ENCODE assay signal across 28 cellular contexts in the genomic region with DNA sequence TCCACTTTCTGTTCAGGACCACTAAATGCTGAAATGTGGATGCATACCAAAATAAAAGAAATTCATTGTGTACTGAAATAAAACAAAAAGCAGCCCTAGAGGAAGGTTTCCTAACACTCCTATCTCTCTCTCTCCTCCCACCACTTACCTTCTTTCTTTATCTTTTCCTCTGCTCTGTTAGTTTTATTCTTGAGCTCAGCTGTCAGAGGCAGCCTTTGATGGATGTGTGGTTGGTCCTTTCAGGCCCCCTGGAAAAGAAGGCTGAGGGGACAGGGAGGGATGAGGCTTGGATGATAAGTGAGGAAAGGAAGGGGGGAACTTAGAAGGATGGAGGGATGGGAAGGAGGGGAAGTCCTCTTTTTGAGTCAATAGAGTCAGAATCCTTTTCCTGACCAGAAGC. TPM values are rescaled to one million over a fixed set of nuclear protein-coding genes. Genes with fewer than 3 reads are reported as not detected.
"Had no signal": no experiment of that assay in that cellular context is flagged by ENCODE, and none has a peak within 500 bp of the region (broad histone marks: within the 10 kb centered on the region; RNA-seq: fewer than 3 reads in every experiment).

No MANE protein-coding gene starts in this region.

- ATAC-seq: naive thymus-derived CD8-positive, alpha-beta T cell; natural killer cell treated with Interleukin-12 subunit alpha and Interleukin-12 subunit beta and Interleukin-15 and Interleukin-18, amount 100 ng/mL, for 72 hours; pancreas; right lobe of liver; stimulated activated effector memory CD8-positive, alpha-beta T cell treated with anti-CD3 and anti-CD28 coated beads, Interleukin-12 subunit alpha, Interleukin-12 subunit beta, amount 100 ng/mL, for 72 hours; stimulated activated naive B cell treated with anti-CD40 and anti-IgM and Interleukin-4, amounts not matched to agents 10 μg/mL and 1 μg/mL and 100 μg/mL, for 72 hours had no signal

- DNase-seq: naive thymus-derived CD8-positive, alpha-beta T cell; nephron progenitor cell; nucleus accumbens; pancreas; retina; right lobe of liver; sigmoid colon; small intestine; stimulated activated CD4-positive, alpha-beta T cell treated with anti-CD3 and anti-CD28 coated beads, Interleukin-15, amount 100 ng/mL, for 24 hours; stimulated activated CD4-positive, alpha-beta T cell treated with anti-CD3 and anti-CD28 coated beads, Interleukin-2, amount 100 ng/mL, for 24 hours; stimulated activated CD4-positive, alpha-beta T cell treated with anti-CD3 and anti-CD28 coated beads, Interleukin-2, amount 100 ng/mL, for 48 hours; stimulated activated CD4-positive, alpha-beta T cell treated with anti-CD3 and anti-CD28 coated beads, Interleukin-4, amount 100 ng/mL, for 24 hours; stimulated activated naive B cell treated with anti-CD40 and anti-IgM and Interleukin-4, amounts not matched to agents 10 μg/mL and 1 μg/mL and 100 μg/mL, for 72 hours; stimulated activated naive CD4-positive, alpha-beta T cell treated with Interleukin-2 at 50 U/mL for 16 hours; stomach; thyroid gland; trophoblast cell; upper lobe of left lung had no signal

- H3K9me3 ChIP-seq: neutrophil, pancreas, prostate gland, right atrium auricular region, right lobe of liver, sigmoid colon, stomach, thoracic aorta, thyroid gland, upper lobe of left lung, vagina had no signal

- H3K4me1 ChIP-seq: pancreas, prostate gland, right lobe of liver, sigmoid colon, stomach, tibial nerve, upper lobe of left lung, vagina had no signal

- H3K36me3 ChIP-seq: neutrophil, pancreas, prostate gland, right atrium auricular region, right lobe of liver, sigmoid colon, stomach, thoracic aorta, thyroid gland, tibial nerve, upper lobe of left lung, vagina had no signal

- H3K27ac ChIP-seq: neutrophil, pancreas, prostate gland, right lobe of liver, sigmoid colon, stomach, thoracic aorta, thyroid gland, tibial nerve, upper lobe of left lung, vagina had no signal

- H3K27me3 ChIP-seq: neutrophil, pancreas, right atrium auricular region, right lobe of liver, sigmoid colon, stomach, thyroid gland, tibial nerve, upper lobe of left lung, vagina had no signal

- H3K4me3 ChIP-seq: pancreas, prostate gland, right atrium auricular region, right lobe of liver, sigmoid colon, stomach, thoracic aorta, thyroid gland, tibial nerve, upper lobe of left lung, vagina had no signal

RNA-seq across cellular contexts. Expression of a gene that starts 47.6 kb away (rescaled TPM):
- total RNA-seq: naive thymus-derived CD8-positive, alpha-beta T cell; natural killer cell treated with Interleukin-12 subunit alpha and Interleukin-12 subunit beta and Interleukin-15 and Interleukin-18, amount 100 ng/mL, for 72 hours; neural crest cell; osteocyte; vagina had no signal
- polyA plus RNA-seq: naive thymus-derived CD8-positive, alpha-beta T cell had no signal
